Comparison of ENCODE assay signal across 9 cellular contexts in genomic region chr11:65442952-65443351, GRCh38. TPM values are rescaled to one million over a fixed set of nuclear protein-coding genes. Genes with fewer than 3 reads are reported as not detected.
DNase-seq lines count a peak whose midpoint lies in the region; ATAC-seq and TF ChIP-seq lines count a peak whose summit lies in the region.
"Had no signal": no experiment of that assay in that cellular context is flagged by ENCODE, and none has a peak within 500 bp of the region (broad histone marks: within the 10 kb centered on the region; RNA-seq: fewer than 3 reads in every experiment).

No MANE protein-coding gene starts in this region.

- peak overlapping the region; percentile 55 to 70 for H3K27ac ChIP-seq in thoracic aorta
- H3K27ac ChIP-seq: SJSA1 had no signal

- H3K9me3 ChIP-seq in thoracic aorta = no peaks in the 10 kb centered on the region
- H3K9me3 ChIP-seq: SJSA1 had no signal

- H3K36me3 ChIP-seq in thoracic aorta = peaks cover 19% of the 10 kb centered on the region

- peak; percentile 58 for DNase-seq in activated effector memory CD4-positive, alpha-beta T cell treated with anti-CD3 and anti-CD28 coated beads, Interleukin-2, amount 50 U/mL, for 16 hours
- no peak for DNase-seq in activated effector memory CD4-positive, alpha-beta T cell treated with Interleukin-2 at 50 U/mL for 16 hours
- DNase-seq in activated CD8-positive, alpha-beta memory T cell treated with anti-CD3 and anti-CD28 coated beads, Interleukin-2, amount 50 U/mL, for 48 hours = peak; percentile 44
- DNase-seq in kidney tubule cell (ENCODE audit: low spot score) (peak; percentile 29), thoracic aorta (ENCODE audit: low spot score) (no peak), SIG-M5 treated with dmso at 0.1 percent for 504 hours (lab: John Stamatoyannopoulos, UW; ENCODE audit: unreplicated experiment) (no peak), AML-193 (lab: John Stamatoyannopoulos, UW) (no peak)

- no peak overlapping the region for H3K4me3 ChIP-seq in thoracic aorta
- H3K4me3 ChIP-seq: SJSA1 had no signal

- peaks cover 16 to 73% of the 10 kb centered on the region in 2 donors for H3K4me1 ChIP-seq in thoracic aorta (ENCODE audit: control insufficient read depth in 1 of 2, low read depth in 2 of 2)

- H3K27me3 ChIP-seq in thoracic aorta (replicated peaks; ENCODE audit: insufficient read depth) = no peaks in the 10 kb centered on the region
- H3K27me3 ChIP-seq: SJSA1 had no signal

- TF ChIP-seq CTCF in thoracic aorta (IDR thresholded peaks at IDR 0.05) = no peak

- ATAC-seq in thoracic aorta (ENCODE audit: insufficient number of reproducible peaks, low FRiP score, low read depth) = no peak
- no peak for ATAC-seq in esophagus mucosa

RNA-seq across cellular contexts. Expression of gene NEAT1, which starts 20.4 kb away (rescaled TPM):
- total RNA-seq in thoracic aorta (1,000 to 10,000 TPM in 1 of 2 donors, 100 to 1,000 TPM in 1; 848 to 1,659 TPM), esophagus mucosa (389 TPM)

RNA-seq across cellular contexts. Expression of gene MALAT1, which starts 55.9 kb away (rescaled TPM):
- over 10,000 TPM; 20,776 to 38,952 TPM for total RNA-seq in thoracic aorta
- total RNA-seq in esophagus mucosa = 4,086 TPM

RNA-seq across cellular contexts. Expression of gene FRMD8, which starts 56.5 kb away (rescaled TPM):
- total RNA-seq in thoracic aorta (10 to 100 TPM; 45.2 to 45.9 TPM), esophagus mucosa (37.1 TPM)

Comparison
In these comparisons a context has a peak if more than half of its experiments do, and no peak if none do; other contexts are left out.
1. DNase-seq: peak in activated effector memory CD4-positive, alpha-beta T cell treated with anti-CD3 and anti-CD28 coated beads, Interleukin-2, amount 50 U/mL, for 16 hours (single experiment), activated CD8-positive, alpha-beta memory T cell treated with anti-CD3 and anti-CD28 coated beads, Interleukin-2, amount 50 U/mL, for 48 hours (single experiment) and kidney tubule cell (single experiment); none in activated effector memory CD4-positive, alpha-beta T cell treated with Interleukin-2 at 50 U/mL for 16 hours (single experiment), thoracic aorta (single experiment), SIG-M5 treated with dmso at 0.1 percent for 504 hours (single experiment) and AML-193 (0 of 2).